Comparison of ENCODE assay signal across 1 cellular context in the genomic region with DNA sequence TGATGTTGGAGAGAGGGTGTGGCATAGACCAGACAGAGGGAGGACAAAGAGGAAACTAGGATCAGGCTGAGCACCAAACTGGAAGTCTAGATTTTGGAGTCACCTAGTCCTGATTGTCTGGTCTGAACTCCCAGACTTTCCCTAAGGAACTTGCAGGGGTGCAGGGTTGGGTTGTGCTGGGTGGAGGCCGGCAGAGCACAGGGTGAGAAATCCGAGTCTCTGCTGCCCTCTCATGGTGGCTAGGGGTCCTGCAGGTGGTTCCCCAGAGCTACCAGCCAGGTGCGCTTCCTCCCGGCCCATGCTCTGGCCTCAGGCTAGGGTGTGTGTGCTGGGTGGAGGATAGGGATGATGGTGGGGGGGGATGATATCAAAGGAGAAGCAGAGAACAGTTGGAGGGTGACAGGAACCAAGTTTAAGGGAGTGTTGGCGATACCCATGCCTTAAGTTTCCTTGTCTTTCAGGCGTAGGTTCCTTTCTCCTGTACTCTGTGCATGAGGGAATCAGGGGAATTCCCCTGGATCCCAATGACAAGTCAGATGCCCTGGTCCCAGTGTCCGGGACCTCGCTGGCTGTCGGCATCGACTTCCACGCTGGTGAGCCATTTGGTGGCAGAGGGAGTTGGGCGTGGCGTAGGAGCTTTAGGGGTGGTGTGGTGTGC.
TF ChIP-seq lines count a peak whose summit lies in the region.

No MANE protein-coding gene starts in this region.

TF ChIP-seq in GM12878, 131 proteins besides CTCF, POLR2A, EP300 and RAD21:
- TF ChIP-seq PAX5 (IDR thresholded peaks at IDR 0.05; ENCODE audit: borderline replicate concordance, low read depth, low read length): 0 out of 2 replicates have a peak, but pooled peaks have one; percentile 8
- peak; percentile 77 for TF ChIP-seq SMC3 (IDR thresholded peaks at IDR 0.05; ENCODE audit: borderline replicate concordance, low read length)
- no peak for TF ChIP-seq SMARCA5 (IDR thresholded peaks at IDR 0.05)
- peak; percentile 88; the same call in 1 of the 2 replicates for TF ChIP-seq TCF12 (IDR thresholded peaks at IDR 0.05; ENCODE audit: low read depth, low read length)
- TF ChIP-seq PML (IDR thresholded peaks at IDR 0.05; ENCODE audit: low read length): no peak
- no peak for TF ChIP-seq KDM1A (IDR thresholded peaks at IDR 0.05; ENCODE audit: borderline replicate concordance)
- 0 out of 2 replicates have a peak, but pooled peaks have one; percentile 29 for TF ChIP-seq LARP7 (IDR thresholded peaks at IDR 0.05)
- TF ChIP-seq TCF3 (IDR thresholded peaks at IDR 0.05; ENCODE audit: borderline replicate concordance, insufficient read depth, low read depth, low read length): peak; percentile 75; the same call in 1 of the 2 replicates
- no peak for TF ChIP-seq DPF2 (IDR thresholded peaks at IDR 0.05)
- no peak for TF ChIP-seq ZNF384 (IDR thresholded peaks at IDR 0.05; ENCODE audit: borderline replicate concordance, low read depth, low read length)
- peak; percentile 33 for TF ChIP-seq SP1 (IDR thresholded peaks at IDR 0.05; ENCODE audit: low read depth, low read length)
- TF ChIP-seq, protein P1, sequence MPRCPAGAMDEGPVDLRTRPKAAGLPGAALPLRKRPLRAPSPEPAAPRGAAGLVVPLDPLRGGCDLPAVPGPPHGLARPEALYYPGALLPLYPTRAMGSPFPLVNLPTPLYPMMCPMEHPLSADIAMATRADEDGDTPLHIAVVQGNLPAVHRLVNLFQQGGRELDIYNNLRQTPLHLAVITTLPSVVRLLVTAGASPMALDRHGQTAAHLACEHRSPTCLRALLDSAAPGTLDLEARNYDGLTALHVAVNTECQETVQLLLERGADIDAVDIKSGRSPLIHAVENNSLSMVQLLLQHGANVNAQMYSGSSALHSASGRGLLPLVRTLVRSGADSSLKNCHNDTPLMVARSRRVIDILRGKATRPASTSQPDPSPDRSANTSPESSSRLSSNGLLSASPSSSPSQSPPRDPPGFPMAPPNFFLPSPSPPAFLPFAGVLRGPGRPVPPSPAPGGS (IDR thresholded peaks at IDR 0.05; ENCODE audit: borderline replicate concordance, insufficient read depth, low read depth, low read length, poor library complexity, severe bottlenecking): peak; percentile 34
- TF ChIP-seq, protein P2, sequence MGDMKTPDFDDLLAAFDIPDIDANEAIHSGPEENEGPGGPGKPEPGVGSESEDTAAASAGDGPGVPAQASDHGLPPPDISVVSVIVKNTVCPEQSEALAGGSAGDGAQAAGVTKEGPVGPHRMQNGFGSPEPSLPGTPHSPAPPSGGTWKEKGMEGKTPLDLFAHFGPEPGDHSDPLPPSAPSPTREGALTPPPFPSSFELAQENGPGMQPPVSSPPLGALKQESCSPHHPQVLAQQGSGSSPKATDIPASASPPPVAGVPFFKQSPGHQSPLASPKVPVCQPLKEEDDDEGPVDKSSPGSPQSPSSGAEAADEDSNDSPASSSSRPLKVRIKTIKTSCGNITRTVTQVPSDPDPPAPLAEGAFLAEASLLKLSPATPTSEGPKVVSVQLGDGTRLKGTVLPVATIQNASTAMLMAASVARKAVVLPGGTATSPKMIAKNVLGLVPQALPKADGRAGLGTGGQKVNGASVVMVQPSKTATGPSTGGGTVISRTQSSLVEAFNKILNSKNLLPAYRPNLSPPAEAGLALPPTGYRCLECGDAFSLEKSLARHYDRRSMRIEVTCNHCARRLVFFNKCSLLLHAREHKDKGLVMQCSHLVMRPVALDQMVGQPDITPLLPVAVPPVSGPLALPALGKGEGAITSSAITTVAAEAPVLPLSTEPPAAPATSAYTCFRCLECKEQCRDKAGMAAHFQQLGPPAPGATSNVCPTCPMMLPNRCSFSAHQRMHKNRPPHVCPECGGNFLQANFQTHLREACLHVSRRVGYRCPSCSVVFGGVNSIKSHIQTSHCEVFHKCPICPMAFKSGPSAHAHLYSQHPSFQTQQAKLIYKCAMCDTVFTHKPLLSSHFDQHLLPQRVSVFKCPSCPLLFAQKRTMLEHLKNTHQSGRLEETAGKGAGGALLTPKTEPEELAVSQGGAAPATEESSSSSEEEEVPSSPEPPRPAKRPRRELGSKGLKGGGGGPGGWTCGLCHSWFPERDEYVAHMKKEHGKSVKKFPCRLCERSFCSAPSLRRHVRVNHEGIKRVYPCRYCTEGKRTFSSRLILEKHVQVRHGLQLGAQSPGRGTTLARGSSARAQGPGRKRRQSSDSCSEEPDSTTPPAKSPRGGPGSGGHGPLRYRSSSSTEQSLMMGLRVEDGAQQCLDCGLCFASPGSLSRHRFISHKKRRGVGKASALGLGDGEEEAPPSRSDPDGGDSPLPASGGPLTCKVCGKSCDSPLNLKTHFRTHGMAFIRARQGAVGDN (IDR thresholded peaks at IDR 0.05): no peak
- TF ChIP-seq TARDBP (IDR thresholded peaks at IDR 0.05; ENCODE audit: borderline replicate concordance): no peak
- TF ChIP-seq HDGF (IDR thresholded peaks at IDR 0.05): 0 out of 2 replicates have a peak, but pooled peaks have one; percentile 48
- 0 out of 2 replicates have a peak, but pooled peaks have one; percentile 26 for TF ChIP-seq GATAD2B (conservative IDR thresholded peaks at IDR 0.05; ENCODE audit: low read depth)
- TF ChIP-seq BACH1 (IDR thresholded peaks at IDR 0.05; ENCODE audit: borderline replicate concordance): peak; percentile 24; the same call in 1 of the 2 replicates
- TF ChIP-seq SPI1 (IDR thresholded peaks at IDR 0.05; ENCODE audit: borderline replicate concordance, insufficient read depth, low read depth, low read length): peak; percentile 61; the same call in 1 of the 2 replicates
- peak; percentile 35; the same call in 1 of the 2 replicates for TF ChIP-seq YY1 (IDR thresholded peaks at IDR 0.05; ENCODE audit: low read depth, low read length)
- TF ChIP-seq IKZF1 (conservative IDR thresholded peaks at IDR 0.05): peak; percentile 41
- no peak for TF ChIP-seq RELA (IDR thresholded peaks at IDR 0.05; ENCODE audit: borderline replicate concordance, partially characterized antibody)
- no peak for TF ChIP-seq RUNX3 (IDR thresholded peaks at IDR 0.05; ENCODE audit: low read length)
- TF ChIP-seq BHLHE40 (IDR thresholded peaks at IDR 0.05; ENCODE audit: borderline replicate concordance in 1 of 2, low read depth in 2 of 2, low read length in 1 of 2): peak; percentile 13 to 49; a peak in 2 of 4 replicates
